Comparison of ENCODE assay signal across 8 cellular contexts in genomic region chrX:40952855-40953254, GRCh38.
DNase-seq lines count a peak whose midpoint lies in the region; ATAC-seq, FAIRE-seq and TF ChIP-seq lines count a peak whose summit lies in the region.

No MANE protein-coding gene starts in this region.

- H3K4me3 ChIP-seq in GM06990 (replicated peaks; ENCODE audit: low read depth, low read length) (peak overlapping the region; percentile 48), ascending aorta (peak overlapping the region; percentile 36 to 49)

- no peak for TF ChIP-seq POLR2A in H54 (IDR thresholded peaks at IDR 0.05; ENCODE audit: low read depth, low read length)

- peaks cover 0 to 7% (median 3%) of the 10 kb centered on the region in 9 donors for H3K9me3 Mint-ChIP-seq in naive thymus-derived CD8-positive, alpha-beta T cell

- H3K27me3 ChIP-seq in GM06990 (replicated peaks; ENCODE audit: control insufficient read depth, insufficient read depth, low read length) (no peaks in the 10 kb centered on the region), ascending aorta (no peaks in the 10 kb centered on the region)

- H3K27me3 Mint-ChIP-seq in naive thymus-derived CD8-positive, alpha-beta T cell: no peaks in the 10 kb centered on the region

- peaks cover 4 to 16% (median 11%) of the 10 kb centered on the region in 4 donors for H3K4me1 Mint-ChIP-seq in naive thymus-derived CD8-positive, alpha-beta T cell

- H3K36me3 ChIP-seq in GM06990 (ENCODE audit: control insufficient read depth, insufficient read depth, low read length) (no peaks in the 10 kb centered on the region), ascending aorta (no peaks in the 10 kb centered on the region)

- peak overlapping the region; percentile 24 to 71 (median 62) for H3K4me3 Mint-ChIP-seq in naive thymus-derived CD8-positive, alpha-beta T cell

- H3K4me1 ChIP-seq in ascending aorta: peaks cover 0 to 3% of the 10 kb centered on the region in 2 donors

- H3K27ac ChIP-seq in ascending aorta: no peak overlapping the region

- peak; percentile 35 for ATAC-seq in HG03432 (IDR thresholded peaks at IDR 0.05; ENCODE audit: unreplicated experiment)
- ATAC-seq in naive thymus-derived CD8-positive, alpha-beta T cell: peak; percentile 42 to 73
- ATAC-seq in HG03460 (IDR thresholded peaks at IDR 0.05; ENCODE audit: unreplicated experiment): no peak
- ATAC-seq in HG03520 (IDR thresholded peaks at IDR 0.05; ENCODE audit: unreplicated experiment): no peak

- peak overlapping the region in 9 of 10 donors; percentile 16 to 72 (median 53) for H3K27ac Mint-ChIP-seq in naive thymus-derived CD8-positive, alpha-beta T cell

- intact Hi-C loops in ascending aorta (cut with DNase I): no loop called here
- intact Hi-C loops in posterior cingulate gyrus (cut with DNase I): no loop called here

- no peaks in the 10 kb centered on the region for H3K36me3 Mint-ChIP-seq in naive thymus-derived CD8-positive, alpha-beta T cell

- peak; percentile 32 for DNase-seq in GM06990 (ENCODE audit: extremely low read depth, insufficient read length)
- no peak for DNase-seq in ascending aorta (ENCODE audit: low spot score in 2 of 2)
- DNase-seq in naive thymus-derived CD8-positive, alpha-beta T cell: peak in 2 of 10 donors; percentile 19 to 37
- DNase-seq in H54 (ENCODE audit: insufficient read length, low spot score): no peak
- DNase-seq in posterior cingulate gyrus: no peak

- no peak for TF ChIP-seq CTCF in GM06990 (IDR thresholded peaks at IDR 0.05; ENCODE audit: insufficient read depth, low read length, poor library complexity, severe bottlenecking)
- no peak for TF ChIP-seq CTCF in ascending aorta (IDR thresholded peaks at IDR 0.05)

- POLR2A ChIA-PET in naive thymus-derived CD8-positive, alpha-beta T cell (lab: Charles Lee): no interaction called here

- FAIRE-seq in H54 (lab: Jason Lieb, UNC): no peak

- no peaks in the 10 kb centered on the region for H3K9me3 ChIP-seq in ascending aorta

Comparison
In these comparisons a context has a peak if more than half of its experiments do, and no peak if none do; other contexts are left out.
1. ATAC-seq: peak in HG03432 (single experiment) and naive thymus-derived CD8-positive, alpha-beta T cell (2 of 2); none in HG03460 (single experiment) and HG03520 (single experiment).